ENCODE assay signal across 26 cellular contexts in the genomic region with DNA sequence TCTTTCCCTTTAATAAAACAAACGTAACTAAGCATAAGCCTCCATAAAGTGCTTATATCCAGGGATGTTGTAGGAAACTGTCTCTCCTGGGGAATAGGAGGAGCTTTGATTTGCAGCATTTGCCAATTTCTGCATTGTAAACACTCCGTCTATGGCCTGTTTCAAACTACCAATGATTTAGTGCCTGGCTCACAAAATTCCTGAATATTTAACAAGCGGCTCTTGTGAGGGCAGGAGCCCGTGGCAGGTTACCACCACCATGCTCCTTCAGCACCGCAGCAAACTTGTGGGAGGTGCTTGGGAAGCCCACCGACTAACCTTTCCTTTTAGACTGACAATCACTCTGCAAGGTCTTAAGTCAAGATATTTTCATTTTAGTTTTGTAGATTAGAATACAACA.
"Had no signal": no experiment of that assay in that cellular context is flagged by ENCODE, and none has a peak within 500 bp of the region (broad histone marks: within the 10 kb centered on the region; RNA-seq: fewer than 3 reads in every experiment).

No MANE protein-coding gene starts in this region.

- H3K27me3 Mint-ChIP-seq: activated CD4-positive, alpha-beta memory T cell treated with anti-CD3 and anti-CD28 coated beads, Interleukin-2, amount 10 ng/mL, durations not matched to agents 7 days and 5 days; activated CD4-positive, alpha-beta T cell treated with anti-CD3 and anti-CD28 coated beads, Interleukin-2, amount 10 ng/mL, durations not matched to agents 7 days and 5 days; activated T-cell treated with anti-CD3 and anti-CD28 coated beads, Interleukin-2, amount 50 U/mL, for 24 hours; T-helper 17 cell had no signal

- H3K4me1 ChIP-seq: esophagus squamous epithelium, heart left ventricle had no signal

- H3K27ac Mint-ChIP-seq: activated CD4-positive, alpha-beta memory T cell treated with anti-CD3 and anti-CD28 coated beads, Interleukin-2, amount 10 ng/mL, durations not matched to agents 7 days and 5 days; activated CD4-positive, alpha-beta T cell treated with anti-CD3 and anti-CD28 coated beads, Interleukin-2, amount 10 ng/mL, durations not matched to agents 7 days and 5 days; activated naive CD8-positive, alpha-beta T cell; activated T-cell treated with anti-CD3 and anti-CD28 coated beads, Interleukin-2, amount 50 U/mL, for 24 hours; activated T-cell treated with anti-CD3 and anti-CD28 coated beads, Interleukin-2, amount 50 U/mL, for 72 hours; T-helper 17 cell; T-helper 2 cell treated with Interferon-gamma antibody and Interleukin-4, amounts not matched to agents 5 μg/mL and 100 μg/mL, for 36 hours; WTC11 had no signal

- H3K36me3 Mint-ChIP-seq: activated naive CD8-positive, alpha-beta T cell had no signal

- H3K27ac ChIP-seq: epithelial cell of prostate, esophagus squamous epithelium, heart left ventricle had no signal

- H3K27me3 ChIP-seq: esophagus squamous epithelium, heart left ventricle had no signal

- H3K9me3 ChIP-seq: heart left ventricle had no signal

- H3K4me1 Mint-ChIP-seq: activated CD4-positive, alpha-beta memory T cell treated with anti-CD3 and anti-CD28 coated beads, Interleukin-2, amount 10 ng/mL, durations not matched to agents 7 days and 5 days; activated CD4-positive, alpha-beta T cell treated with anti-CD3 and anti-CD28 coated beads, Interleukin-2, amount 10 ng/mL, durations not matched to agents 7 days and 5 days; T-helper 17 cell; WTC11 had no signal

- H3K4me3 Mint-ChIP-seq: activated CD4-positive, alpha-beta memory T cell treated with anti-CD3 and anti-CD28 coated beads, Interleukin-2, amount 10 ng/mL, durations not matched to agents 7 days and 5 days; activated CD4-positive, alpha-beta T cell treated with anti-CD3 and anti-CD28 coated beads, Interleukin-2, amount 10 ng/mL, durations not matched to agents 7 days and 5 days; activated naive CD8-positive, alpha-beta T cell; activated T-cell treated with anti-CD3 and anti-CD28 coated beads, Interleukin-2, amount 50 U/mL, for 24 hours; activated T-cell treated with anti-CD3 and anti-CD28 coated beads, Interleukin-2, amount 50 U/mL, for 72 hours; T-helper 17 cell; T-helper 2 cell treated with Interferon-gamma antibody and Interleukin-4, amounts not matched to agents 5 μg/mL and 100 μg/mL, for 36 hours; WTC11 had no signal

- ATAC-seq: activated T-cell treated with anti-CD3 and anti-CD28 coated beads, Interleukin-2, amount 50 U/mL, for 72 hours; heart left ventricle; T-helper 17 cell; WTC11 had no signal

- H3K9me3 Mint-ChIP-seq: activated CD4-positive, alpha-beta memory T cell treated with anti-CD3 and anti-CD28 coated beads, Interleukin-2, amount 10 ng/mL, durations not matched to agents 7 days and 5 days; activated CD4-positive, alpha-beta T cell treated with anti-CD3 and anti-CD28 coated beads, Interleukin-2, amount 10 ng/mL, durations not matched to agents 7 days and 5 days; activated T-cell treated with anti-CD3 and anti-CD28 coated beads, Interleukin-2, amount 50 U/mL, for 72 hours; T-helper 2 cell treated with Interferon-gamma antibody and Interleukin-4, amounts not matched to agents 5 μg/mL and 100 μg/mL, for 36 hours had no signal

- H3K36me3 ChIP-seq: esophagus squamous epithelium, heart left ventricle had no signal

- DNase-seq: activated CD4-positive, alpha-beta memory T cell treated with anti-CD3 and anti-CD28 coated beads, Interleukin-2, amount 10 ng/mL, durations not matched to agents 7 days and 5 days; activated CD4-positive, alpha-beta T cell treated with anti-CD3 and anti-CD28 coated beads for 1 hour; activated CD4-positive, alpha-beta T cell treated with anti-CD3 and anti-CD28 coated beads for 4 hours; activated CD4-positive, alpha-beta T cell treated with anti-CD3 and anti-CD28 coated beads, Interleukin-2, amount 10 ng/mL, durations not matched to agents 7 days and 5 days; activated CD4-positive, alpha-beta T cell treated with anti-CD3 and anti-CD28 coated beads, Interleukin-2, amount 50 U/mL, for 4 hours; activated CD8-positive, alpha-beta memory T cell treated with anti-CD3 and anti-CD28 coated beads, Interleukin-2, amount 50 U/mL, for 48 hours; activated gamma-delta T cell; activated naive CD4-positive, alpha-beta T cell treated with anti-CD3 and anti-CD28 coated beads, Interleukin-2, amount 50 U/mL, for 16 hours; activated naive CD4-positive, alpha-beta T cell treated with Interleukin-2 at 50 U/mL for 16 hours; activated T-cell treated with anti-CD3 and anti-CD28 coated beads for 4 hours; activated T-cell treated with anti-CD3 and anti-CD28 coated beads, Interleukin-2, amount 50 U/mL, for 24 hours; activated T-cell treated with anti-CD3 and anti-CD28 coated beads, Interleukin-2, amount 50 U/mL, for 72 hours; amniotic stem cell; anterior cingulate cortex; caudate nucleus; effector CD8-positive, alpha-beta T cell; esophagus squamous epithelium; glutamatergic neuron; heart left ventricle; T-helper 1 cell; T-helper 17 cell; T1000 had no signal

- H3K4me3 ChIP-seq: esophagus squamous epithelium, heart left ventricle had no signal
